12 cellular contexts compared by ENCODE assay signal in the genomic region with DNA sequence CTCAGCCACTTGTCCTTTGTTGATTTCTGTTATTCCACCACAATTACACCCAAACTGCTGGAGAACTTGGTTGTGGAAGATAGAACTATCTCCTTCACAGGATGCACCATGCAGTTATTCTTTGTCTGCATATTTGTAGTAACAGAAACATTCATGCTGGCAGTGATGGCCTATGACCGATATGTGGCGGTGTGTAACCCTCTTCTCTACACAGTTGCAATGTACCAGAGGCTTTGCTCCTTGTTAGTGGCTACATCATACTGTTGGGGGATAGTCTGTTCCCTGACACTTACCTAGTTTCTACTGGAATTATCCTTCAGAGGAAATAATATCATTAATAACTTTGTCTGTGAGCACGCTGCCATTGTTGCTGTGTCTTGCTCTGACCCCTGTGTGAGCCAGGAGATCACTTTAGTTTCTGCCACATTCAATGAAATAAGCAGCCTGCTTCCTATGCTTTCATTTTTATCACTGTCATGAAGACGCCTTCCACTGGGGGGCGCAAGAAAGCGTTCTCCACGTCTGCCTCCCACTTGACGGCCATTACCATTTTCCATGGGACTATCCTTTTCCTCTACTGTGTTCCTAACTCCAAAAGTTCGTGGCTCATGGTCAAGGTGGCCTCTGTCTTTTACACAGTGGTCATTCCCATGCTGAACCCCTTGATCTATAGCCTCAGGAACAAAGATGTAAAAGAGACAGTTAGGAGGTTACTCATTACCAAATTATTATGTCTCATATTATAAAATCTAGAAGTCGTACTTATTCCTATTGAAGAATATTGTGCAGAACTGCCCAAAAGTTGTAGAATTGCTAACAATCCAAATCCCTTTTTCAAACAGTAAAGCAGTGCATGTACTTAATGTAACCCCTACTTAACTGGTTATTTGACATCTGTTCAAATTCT. TPM values are rescaled to one million over a fixed set of nuclear protein-coding genes. Genes with fewer than 3 reads are reported as not detected.
DNase-seq lines count a peak whose midpoint lies in the region; ATAC-seq, FAIRE-seq and TF ChIP-seq lines count a peak whose summit lies in the region.
"Had no signal": no experiment of that assay in that cellular context is flagged by ENCODE, and none has a peak within 500 bp of the region (broad histone marks: within the 10 kb centered on the region; RNA-seq: fewer than 3 reads in every experiment).

No MANE protein-coding gene starts in this region.

- no peak for TF ChIP-seq POLR2A in GM12892 (IDR thresholded peaks at IDR 0.05; ENCODE audit: low read depth, low read length)

- no peak for ATAC-seq in foreskin keratinocyte
- ATAC-seq in HG02973 (IDR thresholded peaks at IDR 0.05; ENCODE audit: unreplicated experiment), result no peak
- ATAC-seq: esophagus mucosa had no signal

- intact Hi-C loops in tibial artery (cut with DNase I; ENCODE audit: low total_unique reads), result no loop called here

- DNase-seq in NCI-H2196 (lab: John Stamatoyannopoulos, UW; ENCODE audit: unreplicated experiment) (peak; percentile 2), NCI-H2196 treated with DMSO at 0.1 percent for 48 hours (lab: John Stamatoyannopoulos, UW; ENCODE audit: unreplicated experiment) (no peak), GM20000 (ENCODE audit: low spot score) (no peak), NT2/D1 (ENCODE audit: low read depth, low spot score) (peak; percentile 50), foreskin keratinocyte (no peak), tibial artery (no peak), GM12892 (ENCODE audit: insufficient read length) (no peak)
- DNase-seq: islet precursor cell had no signal

- H3K9me3 ChIP-seq in NT2/D1 (ENCODE audit: insufficient read depth, low read length) (no peaks in the 10 kb centered on the region), tibial artery (peaks cover 0 to 10% (median 0%) of the 10 kb centered on the region in 3 donors)
- H3K9me3 ChIP-seq: ascending aorta had no signal

- H3K36me3 ChIP-seq in NT2/D1 (ENCODE audit: insufficient read depth, insufficient read length, low read length), result no peaks in the 10 kb centered on the region
- no peaks in the 10 kb centered on the region for H3K36me3 ChIP-seq in tibial artery
- H3K36me3 ChIP-seq: ascending aorta had no signal

- H3K27ac ChIP-seq in foreskin keratinocyte (no peak overlapping the region), tibial artery (no peak overlapping the region)
- H3K27ac ChIP-seq: ascending aorta had no signal

- no peaks in the 10 kb centered on the region for H3K27me3 ChIP-seq in NT2/D1 (ENCODE audit: insufficient read depth, insufficient read length)
- no peaks in the 10 kb centered on the region for H3K27me3 ChIP-seq in foreskin keratinocyte
- H3K27me3 ChIP-seq in tibial artery, result no peaks in the 10 kb centered on the region
- H3K27me3 ChIP-seq: ascending aorta had no signal

- no peak overlapping the region for H3K4me3 ChIP-seq in NT2/D1 (ENCODE audit: insufficient read length, low read depth)
- H3K4me3 ChIP-seq in tibial artery, result no peak overlapping the region
- H3K4me3 ChIP-seq: ascending aorta had no signal

- TF ChIP-seq CTCF in GM20000 (IDR thresholded peaks at IDR 0.05; ENCODE audit: extremely low read depth, missing control alignments) (peak; percentile 45), foreskin keratinocyte (conservative IDR thresholded peaks at IDR 0.05) (peak; percentile 26), tibial artery (IDR thresholded peaks at IDR 0.05) (no peak)

- no peaks in the 10 kb centered on the region for H3K4me1 ChIP-seq in NT2/D1 (ENCODE audit: insufficient read depth, insufficient read length)
- no peaks in the 10 kb centered on the region for H3K4me1 ChIP-seq in foreskin keratinocyte
- no peaks in the 10 kb centered on the region for H3K4me1 ChIP-seq in tibial artery
- H3K4me1 ChIP-seq: ascending aorta had no signal

- no peak overlapping the region for H3K9ac ChIP-seq in NT2/D1 (ENCODE audit: insufficient read length, low read depth)

- FAIRE-seq in GM12892 (lab: Jason Lieb, UNC), result no peak

RNA-seq across cellular contexts. Expression of a gene that starts 53.2 kb away (rescaled TPM):
- total RNA-seq in foreskin keratinocyte, result not detected in 2 replicates
- not detected in 2 replicates for polyA plus RNA-seq in foreskin keratinocyte
- not detected for polyA plus RNA-seq in GM12892 (2012; ENCODE audit: missing spikeins)
- total RNA-seq: ascending aorta, esophagus mucosa, urinary bladder had no signal
- polyA plus RNA-seq: urinary bladder had no signal

RNA-seq across cellular contexts. Expression of a gene that starts 58.0 kb away (rescaled TPM):
- total RNA-seq in foreskin keratinocyte, result not detected in 2 replicates
- polyA plus RNA-seq in foreskin keratinocyte, result not detected in 2 replicates
- polyA plus RNA-seq in GM12892 (2012; ENCODE audit: missing spikeins), result not detected
- total RNA-seq: ascending aorta, esophagus mucosa, urinary bladder had no signal
- polyA plus RNA-seq: urinary bladder had no signal

Comparison
In these comparisons a context has a peak if more than half of its experiments do, and no peak if none do; other contexts are left out.
1. DNase-seq: peak in NCI-H2196 (single experiment) and NT2/D1 (single experiment); none in NCI-H2196 treated with DMSO at 0.1 percent for 48 hours (single experiment), GM20000 (single experiment), foreskin keratinocyte (0 of 2), tibial artery (0 of 2) and GM12892 (single experiment).
2. CTCF ChIP-seq: peak in GM20000 (single experiment) and foreskin keratinocyte (single experiment); none in tibial artery (0 of 2).